8 cellular contexts compared by ENCODE assay signal in the genomic region with DNA sequence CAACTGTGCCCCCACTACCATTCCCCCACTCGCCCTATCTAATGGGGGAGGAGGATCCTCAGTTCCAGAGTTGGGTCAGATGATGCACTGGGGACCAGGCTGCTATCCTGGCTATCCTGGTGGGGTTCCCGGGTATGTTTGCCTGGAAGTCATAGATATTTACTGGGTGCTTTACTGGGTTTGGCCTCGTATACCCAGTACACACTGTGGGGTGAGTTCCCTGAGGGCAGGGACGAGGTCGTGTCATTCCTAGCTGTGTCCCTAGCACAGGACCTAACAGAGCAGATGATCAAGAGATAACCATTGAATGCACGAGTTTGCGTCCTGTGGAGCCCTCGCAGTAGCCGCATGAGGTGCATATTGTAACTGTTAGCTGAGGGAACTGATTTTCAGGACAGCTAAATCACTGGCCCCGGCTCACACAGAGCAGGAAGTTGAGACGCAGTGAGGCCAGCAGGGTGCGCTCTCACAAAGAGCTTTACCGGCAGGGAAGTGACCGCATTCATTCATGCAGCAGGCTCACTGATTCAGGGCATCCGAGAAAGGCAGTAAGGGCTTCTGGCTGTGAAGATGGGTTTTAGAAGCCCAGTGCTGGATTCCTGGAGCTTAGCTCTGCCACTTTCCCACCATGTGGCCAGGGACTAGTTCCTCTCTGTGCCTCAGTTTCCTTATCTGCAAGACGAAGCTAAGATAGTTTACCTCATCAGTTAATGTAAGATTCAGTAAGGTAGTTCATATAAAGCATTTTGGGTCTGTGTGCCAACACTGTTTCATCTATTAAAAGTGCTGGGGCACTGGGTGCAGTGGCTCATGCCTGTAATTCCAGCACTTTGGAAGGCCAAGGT.
DNase-seq lines count a peak whose midpoint lies in the region; ATAC-seq and FAIRE-seq lines count a peak whose summit lies in the region.

No MANE protein-coding gene starts in this region.

- DNase-seq in NOMO-1 (lab: John Stamatoyannopoulos, UW; ENCODE audit: unreplicated experiment in 2 of 2) (peak; percentile 41 to 60), NOMO-1 treated with dmso at 0.1 percent for 144 hours (lab: John Stamatoyannopoulos, UW; ENCODE audit: unreplicated experiment) (no peak), RCC 7860 (ENCODE audit: low spot score) (peak; percentile 31), head of caudate nucleus (peak in 35 of 42 donors; percentile 12 to 71 (median 49))
- DNase-seq in activated T-helper 9 cell treated with anti-CD3 and anti-CD28 coated beads, Interleukin-2, amount 50 U/mL, for 16 hours (ENCODE audit: low read depth) = peak; percentile 57
- DNase-seq in stimulated activated CD4-positive, alpha-beta T cell treated with anti-CD3 and anti-CD28 coated beads, Interleukin-12 subunit alpha, Interleukin-12 subunit beta, amount 100 ng/mL, for 48 hours (ENCODE audit: low read depth in 2 of 3, low spot score in 1 of 3) = peak; percentile 50 to 69 (median 67)

- no peak for FAIRE-seq in RCC 7860 (lab: Jason Lieb, UNC)

- intact Hi-C loops in head of caudate nucleus (cut with DNase I) = no loop called here

- no peak for ATAC-seq in GM18868 (IDR thresholded peaks at IDR 0.05; ENCODE audit: unreplicated experiment)
- no peak for ATAC-seq in HG03460 (IDR thresholded peaks at IDR 0.05; ENCODE audit: unreplicated experiment)
